Comparison of ENCODE assay signal across 24 cellular contexts in genomic region chr1:6632588-6633514, GRCh38. TPM values are rescaled to one million over a fixed set of nuclear protein-coding genes. Genes with fewer than 3 reads are reported as not detected.
DNase-seq lines count a peak whose midpoint lies in the region; ATAC-seq and TF ChIP-seq lines count a peak whose summit lies in the region.
"Had no signal": no experiment of that assay in that cellular context is flagged by ENCODE, and none has a peak within 500 bp of the region (broad histone marks: within the 10 kb centered on the region; RNA-seq: fewer than 3 reads in every experiment).

No MANE protein-coding gene starts in this region.

- H3K27me3 ChIP-seq in BLaER1 treated with 17β-estradiol and CSF1 and Interleukin-3, amounts not matched to agents 10 nM and 100 nM, result no peaks in the 10 kb centered on the region
- H3K27me3 ChIP-seq: BE2C, neural progenitor cell, upper lobe of right lung had no signal

- H3K9me3 ChIP-seq in BLaER1 treated with 17β-estradiol and CSF1 and Interleukin-3, amounts not matched to agents 10 nM and 100 nM (replicated peaks in 1 of 11), result no peaks in the 10 kb centered on the region
- H3K9me3 ChIP-seq: BE2C, upper lobe of right lung had no signal

- 0 out of 2 replicates have a peak overlapping the region, but pooled peaks have one; percentile 19 for H3K27ac Mint-ChIP-seq in WTC11
- H3K27ac Mint-ChIP-seq: activated naive CD4-positive, alpha-beta T cell treated with anti-CD3 and anti-CD28 coated beads for 36 hours; activated T-helper 1 cell treated with anti-CD3 and anti-CD28 coated beads, Interleukin-12 subunit alpha, Interleukin-12 subunit beta, Interleukin-2, Interleukin-4 antibody, amounts not matched to agents 30 ng/mL and 10 ng/mL and 1 ng/mL, durations not matched to agents 14 hours and 24 hours and 36 hours; HFFc6; neural progenitor cell; T-cell had no signal

- peaks cover 93 to 100% (median 99%) of the 10 kb centered on the region in 11 experiments for H3K36me3 ChIP-seq in BLaER1 treated with 17β-estradiol and CSF1 and Interleukin-3, amounts not matched to agents 10 nM and 100 nM
- H3K36me3 ChIP-seq: neural progenitor cell had no signal

- POLR2A ChIA-PET in WTC11 (lab: Charles Lee), result interaction anchor here (0.8 kb wide), 1 partner anchor 13 kb away, joined by 3 read pairs; no protein-coding TSS in a partner anchor

- no peaks in the 10 kb centered on the region for H3K9me3 Mint-ChIP-seq in WTC11
- H3K9me3 Mint-ChIP-seq: activated naive CD4-positive, alpha-beta T cell treated with anti-CD3 and anti-CD28 coated beads for 36 hours; activated T-helper 1 cell treated with anti-CD3 and anti-CD28 coated beads, Interleukin-12 subunit alpha, Interleukin-12 subunit beta, Interleukin-2, Interleukin-4 antibody, amounts not matched to agents 30 ng/mL and 10 ng/mL and 1 ng/mL, durations not matched to agents 14 hours and 24 hours and 36 hours; HFFc6; immature natural killer cell; neural progenitor cell; T-cell had no signal

- H3K4me3 ChIP-seq in BLaER1 treated with 17β-estradiol and CSF1 and Interleukin-3, amounts not matched to agents 10 nM and 100 nM, result no peak overlapping the region
- H3K4me3 ChIP-seq: GM23248, neural progenitor cell, upper lobe of right lung had no signal

- no peak for DNase-seq in WTC11 (ENCODE audit: low spot score)
- DNase-seq: ACHN; activated CD4-positive, alpha-beta T cell treated with anti-CD3 and anti-CD28 coated beads, Interleukin-2, amount 50 U/mL, for 4 hours; activated naive CD4-positive, alpha-beta T cell treated with anti-CD3 and anti-CD28 coated beads for 36 hours; amniotic stem cell; BE2C; DMS53; GM23248; HFFc6; hypothalamus; immature natural killer cell; left colon; NCI-H446; NCI-H774; stimulated activated CD4-positive, alpha-beta T cell treated with anti-CD3 and anti-CD28 coated beads, Interleukin-12 subunit alpha, Interleukin-12 subunit beta, amount 100 ng/mL, for 4 hours; stimulated activated CD4-positive, alpha-beta T cell treated with anti-CD3 and anti-CD28 coated beads, Interleukin-4, amount 100 ng/mL, for 1 hour; T-cell; upper lobe of right lung had no signal

- peaks cover under 1 to 44% (median 28%) of the 10 kb centered on the region in 10 experiments; a peak in 17 of 20 replicates for H3K4me1 ChIP-seq in BLaER1 treated with 17β-estradiol and CSF1 and Interleukin-3, amounts not matched to agents 10 nM and 100 nM
- H3K4me1 ChIP-seq: BE2C, neural progenitor cell, upper lobe of right lung had no signal

- peaks cover 25 to 97% (median 78%) of the 10 kb centered on the region in 11 experiments; a peak in 21 of 22 replicates for H4K20me1 ChIP-seq in BLaER1 treated with 17β-estradiol and CSF1 and Interleukin-3, amounts not matched to agents 10 nM and 100 nM

- no peak for ATAC-seq in WTC11
- ATAC-seq in HG03135 (IDR thresholded peaks at IDR 0.05; ENCODE audit: unreplicated experiment), result no peak
- ATAC-seq in HG02938 (IDR thresholded peaks at IDR 0.05; ENCODE audit: unreplicated experiment), result no peak
- ATAC-seq: left colon, sciatic nerve, T-cell, upper lobe of right lung had no signal

- no peak overlapping the region for H3K4me3 Mint-ChIP-seq in WTC11
- H3K4me3 Mint-ChIP-seq: activated naive CD4-positive, alpha-beta T cell treated with anti-CD3 and anti-CD28 coated beads for 36 hours; activated T-helper 1 cell treated with anti-CD3 and anti-CD28 coated beads, Interleukin-12 subunit alpha, Interleukin-12 subunit beta, Interleukin-2, Interleukin-4 antibody, amounts not matched to agents 30 ng/mL and 10 ng/mL and 1 ng/mL, durations not matched to agents 14 hours and 24 hours and 36 hours; HFFc6; immature natural killer cell; neural progenitor cell; T-cell had no signal

- no peaks in the 10 kb centered on the region for H3K27me3 Mint-ChIP-seq in WTC11 (ENCODE audit: low read depth)
- H3K27me3 Mint-ChIP-seq: T-cell had no signal

- peak overlapping the region in 2 of 11 experiments; percentile 8 to 47; a peak in 3 of 22 replicates for H3K27ac ChIP-seq in BLaER1 treated with 17β-estradiol and CSF1 and Interleukin-3, amounts not matched to agents 10 nM and 100 nM
- H3K27ac ChIP-seq: GM23248, neural progenitor cell, upper lobe of right lung had no signal

- H3K4me2 ChIP-seq in BLaER1 treated with 17β-estradiol and CSF1 and Interleukin-3, amounts not matched to agents 10 nM and 100 nM, result peak overlapping the region in 6 of 11 experiments; percentile 35 to 69 (median 62); a peak in 12 of 22 replicates
- H3K4me2 ChIP-seq: neural progenitor cell had no signal

- peaks cover 54% of the 10 kb centered on the region for H3K36me3 Mint-ChIP-seq in WTC11

- H3K4me1 Mint-ChIP-seq in WTC11, result no peaks in the 10 kb centered on the region
- H3K4me1 Mint-ChIP-seq: neural progenitor cell had no signal

- CTCF ChIA-PET in WTC11 (lab: Charles Lee), result interaction anchor here (1.1 to 2.1 kb wide), 3 partner anchors 8 to 69 kb away, joined by 3 to 12 read pairs (median 4); partner anchors contain the start of genes DNAJC11 and THAP3

- peak overlapping the region in 3 of 11 experiments; percentile 13 to 52 (median 19); a peak in 2 of 22 replicates for H3K9ac ChIP-seq in BLaER1 treated with 17β-estradiol and CSF1 and Interleukin-3, amounts not matched to agents 10 nM and 100 nM
- H3K9ac ChIP-seq: GM23248, neural progenitor cell had no signal

- no peak for TF ChIP-seq CTCF in WTC11 (IDR thresholded peaks at IDR 0.05)

TF ChIP-seq in WTC11, 78 proteins besides CTCF, POLR2A, EP300 and RAD21:
- TF ChIP-seq ZNF138 (CRISPR knock-in tag; conservative IDR thresholded peaks at IDR 0.05) (no peak), ELF4 (CRISPR knock-in tag; IDR thresholded peaks at IDR 0.05; ENCODE audit: low read depth) (no peak), ZNF121 (CRISPR knock-in tag; IDR thresholded peaks at IDR 0.05) (no peak)

RNA-seq across cellular contexts. Expression of gene THAP3, which starts 8.2 kb away (rescaled TPM):
- total RNA-seq in WTC11 (2021), result 14.8 to 17.4 TPM (median 15.0 TPM) in 3 replicates

RNA-seq across cellular contexts. Expression of gene PHF13, which starts 19.3 kb away (rescaled TPM):
- total RNA-seq in WTC11 (2021), result 39.6 to 40.0 TPM (median 40.0 TPM) in 3 replicates

RNA-seq across cellular contexts. Expression of gene KLHL21, which starts 30.2 kb away (rescaled TPM):
- 15.1 to 17.6 TPM (median 15.3 TPM) in 3 replicates for total RNA-seq in WTC11 (2021)

RNA-seq across cellular contexts. Expression of gene ZBTB48, which starts 53.1 kb away (rescaled TPM):
- total RNA-seq in WTC11 (2021), result 29.1 to 37.5 TPM (median 31.0 TPM) in 3 replicates
